In the genomic region with DNA sequence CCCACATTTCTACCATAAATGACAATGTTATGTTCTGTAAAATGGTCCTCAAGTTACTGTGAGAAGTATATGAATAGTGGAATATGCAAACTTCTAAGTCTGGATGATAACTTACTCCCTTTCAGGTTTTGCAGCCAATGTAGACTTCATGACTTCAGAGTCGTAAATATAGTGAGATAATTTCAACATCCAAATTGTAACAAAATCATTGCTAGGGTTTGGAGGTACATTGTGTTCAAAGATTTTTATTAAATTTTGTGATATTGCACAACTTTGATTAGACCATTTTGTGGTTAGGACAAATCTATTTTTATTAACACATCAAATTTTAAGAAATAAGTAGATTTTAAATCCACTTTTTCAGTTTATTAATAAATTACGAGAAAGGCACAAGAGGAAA, we compare ENCODE assay signal across 19 cellular contexts.
DNase-seq lines count a peak whose midpoint lies in the region; FAIRE-seq and TF ChIP-seq lines count a peak whose summit lies in the region.
"Had no signal": no experiment of that assay in that cellular context is flagged by ENCODE, and none has a peak within 500 bp of the region (broad histone marks: within the 10 kb centered on the region; RNA-seq: fewer than 3 reads in every experiment).

No MANE protein-coding gene starts in this region.

- H3K4me1 ChIP-seq in kidney (ENCODE audit: control insufficient read depth in 1 of 2, insufficient read depth in 1 of 2, low read depth in 1 of 2, low read length in 2 of 2) (no peaks in the 10 kb centered on the region), uterus (peaks cover 7 to 20% of the 10 kb centered on the region in 2 donors)
- H3K4me1 ChIP-seq: A549 had no signal

- H3K36me3 ChIP-seq in kidney (ENCODE audit: control insufficient read depth in 1 of 2, insufficient read depth in 2 of 2, low read length in 2 of 2) (no peaks in the 10 kb centered on the region), uterus (no peaks in the 10 kb centered on the region)
- H3K36me3 ChIP-seq: BLaER1 treated with 17β-estradiol and CSF1 and Interleukin-3, amounts not matched to agents 10 nM and 100 nM had no signal

- no peak overlapping the region for H3K9ac ChIP-seq in kidney (ENCODE audit: low read length in 2 of 2)
- H3K9ac ChIP-seq: BLaER1 treated with 17β-estradiol and CSF1 and Interleukin-3, amounts not matched to agents 10 nM and 100 nM had no signal

- intact Hi-C loops in kidney (cut with DNase I) = no loop called here
- intact Hi-C loops in uterus (cut with DNase I; ENCODE audit: low total_unique reads) = no loop called here

- peak; percentile 68 for FAIRE-seq in GM19239 (lab: Jason Lieb, UNC)
- FAIRE-seq in RCC 7860 (lab: Jason Lieb, UNC) = peak; percentile 34
- FAIRE-seq in kidney (lab: Jason Lieb, UNC) = peak; percentile 67
- FAIRE-seq: A549, HepG2 had no signal

- DNase-seq in GM19239 (ENCODE audit: insufficient read length, low spot score) = no peak
- DNase-seq in RCC 7860 (ENCODE audit: low spot score) = no peak
- DNase-seq in kidney = no peak
- no peak for DNase-seq in uterus
- no peak for DNase-seq in AML-193 (lab: John Stamatoyannopoulos, UW)
- DNase-seq in NCI-H128 (lab: John Stamatoyannopoulos, UW; ENCODE audit: unreplicated experiment) = no peak
- DNase-seq in stimulated activated naive CD4-positive, alpha-beta T cell (lab: John Stamatoyannopoulos, UW) = no peak
- no peak for DNase-seq in stimulated activated CD8-positive, alpha-beta memory T cell treated with anti-CD3 and anti-CD28 coated beads, Interleukin-4, amount 100 ng/mL, for 48 hours
- DNase-seq: Calu3; CD8-positive, alpha-beta T cell; DMS79 treated with DMSO at 0.1 percent for 48 hours; GF-D8; GOT3; H7; HFFc6 had no signal

- no peaks in the 10 kb centered on the region for H3K27me3 ChIP-seq in uterus
- H3K27me3 ChIP-seq: BLaER1 treated with 17β-estradiol and CSF1 and Interleukin-3, amounts not matched to agents 10 nM and 100 nM had no signal

- H3K4me3 ChIP-seq in kidney (ENCODE audit: low read length in 2 of 2) (no peak overlapping the region), uterus (no peak overlapping the region)
- H3K4me3 ChIP-seq: A549; BLaER1 treated with 17β-estradiol and CSF1 and Interleukin-3, amounts not matched to agents 10 nM and 100 nM had no signal

- no peak for TF ChIP-seq POLR2A in uterus (IDR thresholded peaks at IDR 0.05)

- H3K27ac ChIP-seq in kidney (ENCODE audit: low read depth in 2 of 2, low read length in 2 of 2) (no peak overlapping the region), uterus (peak overlapping the region; percentile 69)
- H3K27ac ChIP-seq: 22Rv1; A549; BLaER1 treated with 17β-estradiol and CSF1 and Interleukin-3, amounts not matched to agents 10 nM and 100 nM had no signal

- TF ChIP-seq CTCF in kidney (IDR thresholded peaks at IDR 0.05; ENCODE audit: borderline replicate concordance, extremely low read depth, insufficient read depth) (no peak), uterus (IDR thresholded peaks at IDR 0.05) (no peak)

- H3K9me3 ChIP-seq in kidney (ENCODE audit: control insufficient read depth in 1 of 2, low read length in 2 of 2) (no peaks in the 10 kb centered on the region), uterus (no peaks in the 10 kb centered on the region)

Comparison
In these comparisons a context has a peak if more than half of its experiments do, and no peak if none do; other contexts are left out.
1. H3K27ac ChIP-seq: peak in uterus (2 of 2); none in kidney (0 of 2).